ENCODE assay signal across 11 cellular contexts in genomic region chr7:45033931-45034290, GRCh38. TPM values are rescaled to one million over a fixed set of nuclear protein-coding genes. Genes with fewer than 3 reads are reported as not detected.
DNase-seq lines count a peak whose midpoint lies in the region; TF ChIP-seq lines count a peak whose summit lies in the region.
"Had no signal": no experiment of that assay in that cellular context is flagged by ENCODE, and none has a peak within 500 bp of the region (broad histone marks: within the 10 kb centered on the region; RNA-seq: fewer than 3 reads in every experiment).

No MANE protein-coding gene starts in this region.

- H3K27me3 Mint-ChIP-seq in T-helper 2 cell treated with Interferon-gamma antibody and Interleukin-4, amounts not matched to agents 5 μg/mL and 100 μg/mL, for 36 hours (ENCODE audit: low read depth): no peaks in the 10 kb centered on the region
- no peaks in the 10 kb centered on the region for H3K27me3 Mint-ChIP-seq in activated CD4-positive, alpha-beta memory T cell treated with anti-CD3 and anti-CD28 coated beads for 36 hours
- peaks cover 6% of the 10 kb centered on the region for H3K27me3 Mint-ChIP-seq in glutamatergic neuron (ENCODE audit: unreplicated experiment)

- in situ Hi-C loops in GM13976 (cut with MboI; ENCODE audit: low sequenced_read_pairs, unreplicated experiment): no loop called here

- H3K36me3 Mint-ChIP-seq in T-helper 2 cell treated with Interferon-gamma antibody and Interleukin-4, amounts not matched to agents 5 μg/mL and 100 μg/mL, for 36 hours (ENCODE audit: low read depth): peaks cover 71% of the 10 kb centered on the region
- H3K36me3 Mint-ChIP-seq in activated CD4-positive, alpha-beta memory T cell treated with anti-CD3 and anti-CD28 coated beads for 36 hours: peaks cover 25% of the 10 kb centered on the region
- H3K36me3 Mint-ChIP-seq in glutamatergic neuron (ENCODE audit: unreplicated experiment): peaks cover 4% of the 10 kb centered on the region

- DNase-seq in T-helper 2 cell treated with Interferon-gamma antibody and Interleukin-4, amounts not matched to agents 5 μg/mL and 100 μg/mL, for 36 hours (ENCODE audit: low spot score): no peak
- DNase-seq in T-helper 2 cell (no peak), glutamatergic neuron (no peak), spleen (no peak), activated gamma-delta T cell (lab: John Stamatoyannopoulos, UW) (no peak), GM13976 (ENCODE audit: low spot score) (no peak)
- no peak for DNase-seq in activated CD4-positive, alpha-beta memory T cell treated with anti-CD3 and anti-CD28 coated beads for 36 hours
- DNase-seq in stimulated activated CD4-positive, alpha-beta T cell treated with anti-CD3 and anti-CD28 coated beads, Interleukin-4, amount 100 ng/mL, for 24 hours: no peak

- POLR2A ChIA-PET in activated CD4-positive, alpha-beta memory T cell treated with anti-CD3 and anti-CD28 coated beads for 36 hours (lab: Charles Lee): interaction anchor here (0.6 to 1.5 kb wide), 3 partner anchors 33 to 181 kb away, joined by 3 to 11 read pairs (median 4); no protein-coding TSS in a partner anchor

- H3K27me3 ChIP-seq in spleen (replicated peaks in 1 of 7): no peaks in the 10 kb centered on the region

- no peak overlapping the region for H3K4me3 ChIP-seq in spleen
- H3K4me3 ChIP-seq: HAP-1 had no signal

- peak overlapping the region in 6 of 8 donors; percentile 3 to 59 (median 36) for H3K27ac ChIP-seq in spleen

- no peaks in the 10 kb centered on the region for H3K9me3 Mint-ChIP-seq in T-helper 2 cell treated with Interferon-gamma antibody and Interleukin-4, amounts not matched to agents 5 μg/mL and 100 μg/mL, for 36 hours
- no peaks in the 10 kb centered on the region for H3K9me3 Mint-ChIP-seq in activated CD4-positive, alpha-beta memory T cell treated with anti-CD3 and anti-CD28 coated beads for 36 hours
- H3K9me3 Mint-ChIP-seq in glutamatergic neuron (ENCODE audit: unreplicated experiment): peaks cover 4% of the 10 kb centered on the region

- no peak for TF ChIP-seq CTCF in glutamatergic neuron (IDR thresholded peaks at IDR 0.05; ENCODE audit: partially characterized antibody, unreplicated experiment)
- no peak for TF ChIP-seq CTCF in spleen (IDR thresholded peaks at IDR 0.05 in 8 of 11, conservative IDR thresholded peaks at IDR 0.05 in 3 of 11)
- no peak for TF ChIP-seq CTCF in GM13976 (IDR thresholded peaks at IDR 0.05; ENCODE audit: borderline replicate concordance, control extremely low read depth, extremely low read depth, insufficient read depth, missing control alignments)

- H3K9me3 ChIP-seq in spleen: no peaks in the 10 kb centered on the region
- H3K9me3 ChIP-seq: HAP-1 had no signal

- WGBS in spleen, 5 donors: 58 to 74% (median 69%) methylated on average over 4 of the region's 4 CpGs

- intact Hi-C loops in activated CD4-positive, alpha-beta memory T cell treated with anti-CD3 and anti-CD28 coated beads for 36 hours (cut with micrococcal nuclease): no loop called here
- intact Hi-C loops in spleen (cut with DNase I; ENCODE audit: low total_unique reads): no loop called here

- H3K4me3 Mint-ChIP-seq in T-helper 2 cell treated with Interferon-gamma antibody and Interleukin-4, amounts not matched to agents 5 μg/mL and 100 μg/mL, for 36 hours: peak overlapping the region; percentile 60
- H3K4me3 Mint-ChIP-seq in activated CD4-positive, alpha-beta memory T cell treated with anti-CD3 and anti-CD28 coated beads for 36 hours: no peak overlapping the region
- no peak overlapping the region for H3K4me3 Mint-ChIP-seq in glutamatergic neuron (ENCODE audit: unreplicated experiment)

- peaks cover 65% of the 10 kb centered on the region for H3K4me1 Mint-ChIP-seq in T-helper 2 cell treated with Interferon-gamma antibody and Interleukin-4, amounts not matched to agents 5 μg/mL and 100 μg/mL, for 36 hours (ENCODE audit: low read depth)
- peaks cover 85% of the 10 kb centered on the region for H3K4me1 Mint-ChIP-seq in activated CD4-positive, alpha-beta memory T cell treated with anti-CD3 and anti-CD28 coated beads for 36 hours (ENCODE audit: low read depth)
- H3K4me1 Mint-ChIP-seq in glutamatergic neuron (ENCODE audit: low read depth, unreplicated experiment): peaks cover 31% of the 10 kb centered on the region

- no peak for TF ChIP-seq POLR2A in spleen (IDR thresholded peaks at IDR 0.05)

- peaks cover 0 to 75% (median 12%) of the 10 kb centered on the region in 6 donors for H3K36me3 ChIP-seq in spleen
- H3K36me3 ChIP-seq: HAP-1 had no signal

- peaks cover 39 to 98% (median 83%) of the 10 kb centered on the region in 6 donors for H3K4me1 ChIP-seq in spleen

- H3K27ac Mint-ChIP-seq in T-helper 2 cell treated with Interferon-gamma antibody and Interleukin-4, amounts not matched to agents 5 μg/mL and 100 μg/mL, for 36 hours: peak overlapping the region; percentile 63
- H3K27ac Mint-ChIP-seq in activated CD4-positive, alpha-beta memory T cell treated with anti-CD3 and anti-CD28 coated beads for 36 hours: peak overlapping the region; percentile 83
- peak overlapping the region; percentile 86 for H3K27ac Mint-ChIP-seq in glutamatergic neuron (ENCODE audit: unreplicated experiment)

- CTCF ChIA-PET in activated CD4-positive, alpha-beta memory T cell treated with anti-CD3 and anti-CD28 coated beads for 36 hours (lab: Charles Lee): interaction anchor here (0.7 to 4.1 kb wide), 4 partner anchors 32 to 190 kb away, joined by 3 to 18 read pairs (median 4); no protein-coding TSS in a partner anchor

RNA-seq across cellular contexts. Expression of gene CCM2, which starts 33.9 kb away (rescaled TPM):
- total RNA-seq in activated CD4-positive, alpha-beta memory T cell treated with anti-CD3 and anti-CD28 coated beads for 36 hours: 10 to 100 TPM; 85.2 to 89.6 TPM
- total RNA-seq in glutamatergic neuron (ENCODE audit: unreplicated experiment): 92.6 TPM
- total RNA-seq in spleen: 10 to 100 TPM; 67.8 to 94.2 (median 80.9) TPM
- polyA plus RNA-seq in spleen: 100 to 1,000 TPM in 2 of 3 donors, 10 to 100 TPM in 1; 80.8 to 108 (median 107) TPM

RNA-seq across cellular contexts. Expression of gene NACAD, which starts 54.9 kb away (rescaled TPM):
- total RNA-seq in activated CD4-positive, alpha-beta memory T cell treated with anti-CD3 and anti-CD28 coated beads for 36 hours: under 1 TPM; 0.10 to 0.21 TPM
- total RNA-seq in glutamatergic neuron (ENCODE audit: unreplicated experiment) (125 TPM), spleen (1 to 10 TPM; 1.2 to 6.2 (median 3.4) TPM)
- 1 to 10 TPM in 1 of 3 donors, under 1 TPM in 2; 0.30 to 1.0 (median 0.30) TPM for polyA plus RNA-seq in spleen

RNA-seq across cellular contexts. Expression of gene MYO1G, which starts 55.1 kb away (rescaled TPM):
- 100 to 1,000 TPM; 429 to 436 TPM for total RNA-seq in activated CD4-positive, alpha-beta memory T cell treated with anti-CD3 and anti-CD28 coated beads for 36 hours
- total RNA-seq in glutamatergic neuron (ENCODE audit: unreplicated experiment) (0.54 TPM), spleen (10 to 100 TPM; 36.4 to 68.6 (median 62.1) TPM)
- 10 to 100 TPM; 27.9 to 61.1 (median 45.6) TPM for polyA plus RNA-seq in spleen
- total RNA-seq: LHCN-M2 had no signal
- polyA plus RNA-seq: AG04450 had no signal

Comparison
In these comparisons a context has a peak if more than half of its experiments do, and no peak if none do; other contexts are left out.
1. RNA of gene NACAD, which starts 54.9 kb away (total RNA-seq): 125 TPM in glutamatergic neuron (single experiment); 1.2 to 6.2 TPM in spleen and 0.10 to 0.21 TPM in activated CD4-positive, alpha-beta memory T cell treated with anti-CD3 and anti-CD28 coated beads for 36 hours; every median in the first group is over 10 times any median in the second.
2. RNA of gene MYO1G, which starts 55.1 kb away (total RNA-seq): 429 to 436 TPM in activated CD4-positive, alpha-beta memory T cell treated with anti-CD3 and anti-CD28 coated beads for 36 hours and 36.4 to 68.6 TPM in spleen; 0.54 TPM in glutamatergic neuron (single experiment); every median in the first group is over 10 times any median in the second.
3. Peak in every context shown above with its lines, with median percentiles within 50 percentile points of each other: H3K27ac Mint-ChIP-seq.